ENCODE assay signal across 8 cellular contexts in the genomic region with DNA sequence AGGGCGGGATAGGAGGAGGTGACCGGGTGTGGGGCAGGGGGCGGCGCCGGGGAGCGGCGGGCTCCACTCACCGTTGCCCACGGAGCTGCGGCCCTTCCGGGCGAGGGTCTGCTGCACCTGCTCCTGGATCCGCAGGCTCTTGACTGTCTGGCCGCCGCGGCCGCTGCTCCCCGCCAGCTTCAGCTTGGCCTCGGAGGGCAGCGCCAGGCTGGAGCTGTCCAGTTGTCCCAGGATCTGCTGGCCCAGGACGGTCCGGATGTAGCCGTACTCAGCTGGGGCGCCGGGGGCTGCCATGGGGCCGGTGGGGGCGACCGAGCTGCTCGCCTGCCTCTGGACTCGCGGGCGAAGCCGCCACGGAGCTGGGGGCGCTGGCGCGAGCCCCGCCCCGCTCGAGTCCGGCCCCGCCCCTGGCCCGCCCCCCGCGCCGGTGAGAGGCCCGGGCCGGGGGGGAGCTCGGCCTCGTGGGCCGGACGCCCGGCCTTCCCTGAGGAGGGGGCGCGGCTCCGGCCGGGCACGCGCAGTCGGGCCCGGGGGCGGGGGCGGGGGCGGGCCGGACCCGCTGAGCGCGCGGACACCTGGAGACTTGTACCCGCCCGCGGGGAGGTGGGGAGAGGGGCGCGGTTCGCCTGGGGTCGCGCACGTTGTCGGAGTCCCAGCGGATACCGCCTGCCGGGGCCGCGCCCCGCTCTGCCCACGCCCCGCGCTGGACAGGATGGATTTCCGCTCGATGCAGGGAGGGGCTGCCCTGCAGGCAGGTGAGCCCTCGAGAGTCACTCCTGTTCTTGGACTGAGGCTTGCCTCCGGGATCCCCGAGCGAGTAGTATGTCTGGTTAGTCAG. TPM values are rescaled to one million over a fixed set of nuclear protein-coding genes. Genes with fewer than 3 reads are reported as not detected.
DNase-seq lines count a peak whose midpoint lies in the region; ATAC-seq, FAIRE-seq and TF ChIP-seq lines count a peak whose summit lies in the region.

PKP2 (minus strand) TSS at position 340 of the 838 bp plus-strand sequence; CDS start at position 294, 46 bp downstream.

- H3K36me3 ChIP-seq in CD4-positive, CD25-positive, alpha-beta regulatory T cell (ENCODE audit: control insufficient read depth, insufficient read depth, low read length) = no peaks in the 10 kb centered on the region
- H3K36me3 ChIP-seq in HepG2 (replicated peaks in 1 of 2; ENCODE audit: control insufficient read depth in 1 of 2, insufficient read depth in 2 of 2, low read length in 2 of 2) = no peaks in the 10 kb centered on the region; a peak in 1 of 5 replicates

- H4K20me1 ChIP-seq in HepG2 (ENCODE audit: insufficient read depth, low read length) = 0 out of 2 replicates have a peak, but pooled peaks cover 2% of the 10 kb centered on the region

- no TSS peak for BruUV-seq in HepG2 (replicated peaks; lab: Mats Ljungman, UMichigan)

- peak; percentile 53 to 71 for TF ChIP-seq POLR2A in HepG2 (IDR thresholded peaks at IDR 0.05; ENCODE audit: insufficient read depth in 1 of 2, low read depth in 2 of 2, low read length in 2 of 2)

- peak within 1 kb of the TSS; percentile 87 for H3K9ac ChIP-seq in HepG2 (ENCODE audit: insufficient read depth, low read depth, low read length)

- H3K9me3 ChIP-seq in CD4-positive, CD25-positive, alpha-beta regulatory T cell (ENCODE audit: control insufficient read depth in 2 of 2, low read length in 2 of 2) = no peaks in the 10 kb centered on the region
- H3K9me3 ChIP-seq in HepG2 (ENCODE audit: low read length) = no peaks in the 10 kb centered on the region

- peak; percentile 27 to 37 for ATAC-seq in CD4-positive, CD25-positive, alpha-beta regulatory T cell (ENCODE audit: low read depth in 2 of 2)
- ATAC-seq in GM19463 (IDR thresholded peaks at IDR 0.05; ENCODE audit: unreplicated experiment) (peak; percentile 71), HepG2 (peak; percentile 82), HG03280 (IDR thresholded peaks at IDR 0.05; ENCODE audit: unreplicated experiment) (no peak)
- ATAC-seq in stimulated activated naive B cell treated with anti-CD40 and anti-IgM and Interleukin-4, amounts not matched to agents 10 μg/mL and 1 μg/mL and 100 μg/mL, for 72 hours (replicated peaks) = peak; percentile 67 to 74

- no peak within 1 kb of the TSS for H2AFZ ChIP-seq in HepG2 (ENCODE audit: low read length)

- no peak within 1 kb of the TSS for H3K27ac Mint-ChIP-seq in CD4-positive, CD25-positive, alpha-beta regulatory T cell
- H3K27ac Mint-ChIP-seq in stimulated activated naive B cell treated with anti-CD40 and anti-IgM and Interleukin-4, amounts not matched to agents 10 μg/mL and 1 μg/mL and 100 μg/mL, for 72 hours = peak within 1 kb of the TSS; percentile 59

- peak within 1 kb of the TSS; percentile 83 for H3K4me2 ChIP-seq in HepG2 (ENCODE audit: low read depth, low read length)

- no peak within 1 kb of the TSS for H3K4me3 ChIP-seq in CD4-positive, CD25-positive, alpha-beta regulatory T cell (ENCODE audit: low read depth, low read length)
- H3K4me3 ChIP-seq in coronary artery (peak within 1 kb of the TSS; percentile 77), HepG2 (replicated peaks in 1 of 3; ENCODE audit: insufficient read depth in 1 of 3, low read depth in 2 of 3, low read length in 3 of 3) (peak within 1 kb of the TSS; percentile 78 to 98 (median 93))

- DNase-seq in CD4-positive, CD25-positive, alpha-beta regulatory T cell = peak in 1 of 3 donors; percentile 26
- DNase-seq in HT1080 (ENCODE audit: low read depth) (peak; percentile 36), SK-N-DZ (ENCODE audit: low spot score) (peak; percentile 54), coronary artery (ENCODE audit: low spot score) (no peak), HepG2 (ENCODE audit: low spot score) (peak; percentile 80)
- DNase-seq in stimulated activated naive B cell treated with anti-CD40 and anti-IgM and Interleukin-4, amounts not matched to agents 10 μg/mL and 1 μg/mL and 100 μg/mL, for 72 hours = no peak

- FAIRE-seq in HepG2 (lab: Jason Lieb, UNC) = peak; percentile 40

- peaks cover 69% of the 10 kb centered on the region for H3K27me3 Mint-ChIP-seq in CD4-positive, CD25-positive, alpha-beta regulatory T cell
- peaks cover 51 to 73% of the 10 kb centered on the region in 2 donors for H3K27me3 Mint-ChIP-seq in stimulated activated naive B cell treated with anti-CD40 and anti-IgM and Interleukin-4, amounts not matched to agents 10 μg/mL and 1 μg/mL and 100 μg/mL, for 72 hours

- peaks cover 26% of the 10 kb centered on the region for H3K27me3 ChIP-seq in CD4-positive, CD25-positive, alpha-beta regulatory T cell (ENCODE audit: control insufficient read depth, insufficient read depth, low read length)
- H3K27me3 ChIP-seq in HepG2 (ENCODE audit: control insufficient read depth in 1 of 2, insufficient read depth in 2 of 2, low read length in 2 of 2) = no peaks in the 10 kb centered on the region

- no peak for TF ChIP-seq CTCF in coronary artery (IDR thresholded peaks at IDR 0.05)
- no peak; the same call in 1 of the 2 replicates for TF ChIP-seq CTCF in HepG2 (CRISPR knock-in tag; IDR thresholded peaks at IDR 0.05)

- POLR2A ChIA-PET in HepG2 (lab: Yijun Ruan, JAX) = interaction anchor here (0.6 to 3.0 kb wide), 8 partner anchors 10 to 1570 kb away, joined by 3 to 24 read pairs (median 4); partner anchors contain the start of genes ALG10, DNM1L, SINHCAF and YARS2

- no peak within 1 kb of the TSS for H3K27ac ChIP-seq in CD4-positive, CD25-positive, alpha-beta regulatory T cell (ENCODE audit: insufficient read depth, low read length, poor library complexity, severe bottlenecking)
- H3K27ac ChIP-seq in coronary artery = peak within 1 kb of the TSS in 1 of 2 donors; percentile 54
- peak within 1 kb of the TSS; percentile 80 for H3K27ac ChIP-seq in HepG2 (ENCODE audit: extremely low read length, insufficient read depth, low read length)

- H3K4me3 Mint-ChIP-seq in CD4-positive, CD25-positive, alpha-beta regulatory T cell = peak within 1 kb of the TSS; percentile 60 to 85 (median 80)
- peak within 1 kb of the TSS; percentile 75 to 78 for H3K4me3 Mint-ChIP-seq in stimulated activated naive B cell treated with anti-CD40 and anti-IgM and Interleukin-4, amounts not matched to agents 10 μg/mL and 1 μg/mL and 100 μg/mL, for 72 hours

- CTCF ChIA-PET in HepG2 (lab: Yijun Ruan, JAX; ENCODE audit: low intra/inter-chr PET ratio, low total read pairs) = no interaction called here

- no peak for TF ChIP-seq EP300 in HepG2 (IDR thresholded peaks at IDR 0.05; ENCODE audit: low read depth in 2 of 2, low read length in 2 of 2)
- TF ChIP-seq EP300 in HepG2 (CRISPR knock-in tag; IDR thresholded peaks at IDR 0.05; ENCODE audit: borderline replicate concordance) = no peak

- 6% methylated on average over 10 of the region's 94 CpGs for WGBS in HepG2 (ENCODE audit: low lambda C conversion rate)

- H3K4me1 Mint-ChIP-seq in CD4-positive, CD25-positive, alpha-beta regulatory T cell = peaks cover 5 to 15% (median 11%) of the 10 kb centered on the region in 4 donors
- H3K4me1 Mint-ChIP-seq in stimulated activated naive B cell treated with anti-CD40 and anti-IgM and Interleukin-4, amounts not matched to agents 10 μg/mL and 1 μg/mL and 100 μg/mL, for 72 hours = peaks cover 11 to 19% of the 10 kb centered on the region in 2 donors

- H3K36me3 Mint-ChIP-seq in CD4-positive, CD25-positive, alpha-beta regulatory T cell = no peaks in the 10 kb centered on the region
- no peaks in the 10 kb centered on the region for H3K36me3 Mint-ChIP-seq in stimulated activated naive B cell treated with anti-CD40 and anti-IgM and Interleukin-4, amounts not matched to agents 10 μg/mL and 1 μg/mL and 100 μg/mL, for 72 hours

- H3K4me1 ChIP-seq in CD4-positive, CD25-positive, alpha-beta regulatory T cell (ENCODE audit: control insufficient read depth, insufficient read depth, low read length, poor library complexity, severe bottlenecking) = peaks cover 7% of the 10 kb centered on the region
- H3K4me1 ChIP-seq in HepG2 (ENCODE audit: insufficient read depth, low read length) = peaks cover 65% of the 10 kb centered on the region

- peaks cover 35% of the 10 kb centered on the region for H3K79me2 ChIP-seq in HepG2 (ENCODE audit: insufficient read depth, low read length)

- in situ Hi-C loops in HepG2 (cut with HindIII; ENCODE audit: extremely low pct_ligation_motif_present, low pct_unique_long_range_greater_than_20kb) = no loop called here

- TF ChIP-seq RAD21 in HepG2 (CRISPR knock-in tag; IDR thresholded peaks at IDR 0.05) = peak; percentile 15; the same call in 1 of the 2 replicates

- intact Hi-C loops in HepG2 (cut with micrococcal nuclease; ENCODE audit: unreplicated experiment) = loop anchor here (2.0 to 5.0 kb wide), 2 partner anchors 22 to 39 kb away; no protein-coding TSS in a partner anchor

- peaks cover 0 to 5% (median 0%) of the 10 kb centered on the region in 7 donors for H3K9me3 Mint-ChIP-seq in CD4-positive, CD25-positive, alpha-beta regulatory T cell
- no peaks in the 10 kb centered on the region for H3K9me3 Mint-ChIP-seq in stimulated activated naive B cell treated with anti-CD40 and anti-IgM and Interleukin-4, amounts not matched to agents 10 μg/mL and 1 μg/mL and 100 μg/mL, for 72 hours

RNA-seq across cellular contexts. Expression of gene PKP2, which starts in this region (rescaled TPM):
- total RNA-seq in CD4-positive, CD25-positive, alpha-beta regulatory T cell = 0.69 TPM
- polyA plus RNA-seq in CD4-positive, CD25-positive, alpha-beta regulatory T cell = under 1 TPM in 1 of 4 donors, not detected in 3; 0.05 TPM
- 3.4 and 4.6 TPM in 2 replicates for total RNA-seq in HT1080 (2014; rRNA removed; shearing (Covaris generic))
- 4.2 and 4.5 TPM in 2 replicates for polyA plus RNA-seq in HT1080 (2015; cell fraction: cytosol; rRNA removed)
- 3.9 and 4.4 TPM in 2 replicates for polyA plus RNA-seq in HT1080 (2015; cell fraction: nucleus; rRNA removed)
- 3.7 and 5.6 TPM in 2 replicates for polyA plus RNA-seq in SK-N-DZ (2014; cell fraction: cytosol; rRNA removed)
- 1.7 and 2.6 TPM in 2 replicates for polyA plus RNA-seq in SK-N-DZ (2014; cell fraction: nucleus; rRNA removed)
- 25.3 and 27.5 TPM in 2 replicates for total RNA-seq in HepG2 (2016; rRNA removed; fragmentation: Illumina TruSeq; extraction: Trizol)
- total RNA-seq in HepG2 (2016; cell fraction: cytosol; rRNA removed; fragmentation: Illumina TruSeq; extraction: Trizol; ENCODE audit: low read depth) = 4.7 and 5.4 TPM in 2 replicates
- total RNA-seq in HepG2 (2016; cell fraction: insoluble cytoplasmic fraction; rRNA removed; fragmentation: Illumina TruSeq; extraction: Trizol) = 25.1 and 27.8 TPM in 2 replicates
- 13.0 and 15.4 TPM in 2 replicates for total RNA-seq in HepG2 (2016; cell fraction: membrane; rRNA removed; fragmentation: Illumina TruSeq; extraction: Trizol)
- 33.3 and 34.1 TPM in 2 replicates for total RNA-seq in HepG2 (2016; cell fraction: nucleus; rRNA removed; fragmentation: Illumina TruSeq; extraction: Trizol)
- polyA plus RNA-seq in HepG2 (2011; rRNA removed) = 11.5 and 15.1 TPM in 2 replicates
- polyA plus RNA-seq in HepG2 (2011; cell fraction: cytosol; rRNA removed) = 10.5 and 12.5 TPM in 2 replicates
- 10.5 and 14.0 TPM in 2 replicates for polyA plus RNA-seq in HepG2 (2011; cell fraction: nucleus; rRNA removed)
- 8.6 and 13.0 TPM in 2 replicates for polyA plus RNA-seq in HepG2 (2012)
- 3.6 and 4.0 TPM in 2 replicates for polyA plus RNA-seq in HepG2 (2016; cell fraction: cytosol; fragmentation: Illumina TruSeq; extraction: Trizol; ENCODE audit: low read depth)
- polyA plus RNA-seq in HepG2 (2016; cell fraction: insoluble cytoplasmic fraction; fragmentation: Illumina TruSeq; extraction: Trizol; ENCODE audit: low read depth) = 29.1 and 36.7 TPM in 2 replicates
- 8.6 and 9.7 TPM in 2 replicates for polyA plus RNA-seq in HepG2 (2016; cell fraction: membrane; fragmentation: Illumina TruSeq; extraction: Trizol; ENCODE audit: low read depth)
- 20.5 and 26.3 TPM in 2 replicates for polyA plus RNA-seq in HepG2 (2016; cell fraction: nucleus; fragmentation: Illumina TruSeq; extraction: Trizol; ENCODE audit: insufficient read depth, low read depth)
- polyA minus RNA-seq in HepG2 (2011; rRNA and poly(A)+ RNA removed; ENCODE audit: low replicate concordance) = 10.4 and 30.2 TPM in 2 replicates
- polyA minus RNA-seq in HepG2 (2011; cell fraction: cytosol; rRNA and poly(A)+ RNA removed) = 14.1 and 17.4 TPM in 2 replicates
- polyA minus RNA-seq in HepG2 (2011; cell fraction: nucleus; rRNA and poly(A)+ RNA removed) = 57.2 and 60.5 TPM in 2 replicates

Comparison
In these comparisons a context has a peak if more than half of its experiments do, and no peak if none do; other contexts are left out.
1. RNA of gene PKP2 (polyA plus RNA-seq): 3.6 to 36.7 TPM in HepG2; 0.05 TPM in CD4-positive, CD25-positive, alpha-beta regulatory T cell; every median in the first group is over 4 times any median in the second.
2. Peak in ATAC-seq in CD4-positive, CD25-positive, alpha-beta regulatory T cell; RNA of the gene not detected or under 1 TPM.
3. DNase-seq: peak in HT1080 (single experiment), SK-N-DZ (single experiment) and HepG2 (single experiment); none in coronary artery (single experiment) and stimulated activated naive B cell treated with anti-CD40 and anti-IgM and Interleukin-4, amounts not matched to agents 10 μg/mL and 1 μg/mL and 100 μg/mL, for 72 hours (single experiment).